ENCODE assay signal across 12 cellular contexts in the genomic region with DNA sequence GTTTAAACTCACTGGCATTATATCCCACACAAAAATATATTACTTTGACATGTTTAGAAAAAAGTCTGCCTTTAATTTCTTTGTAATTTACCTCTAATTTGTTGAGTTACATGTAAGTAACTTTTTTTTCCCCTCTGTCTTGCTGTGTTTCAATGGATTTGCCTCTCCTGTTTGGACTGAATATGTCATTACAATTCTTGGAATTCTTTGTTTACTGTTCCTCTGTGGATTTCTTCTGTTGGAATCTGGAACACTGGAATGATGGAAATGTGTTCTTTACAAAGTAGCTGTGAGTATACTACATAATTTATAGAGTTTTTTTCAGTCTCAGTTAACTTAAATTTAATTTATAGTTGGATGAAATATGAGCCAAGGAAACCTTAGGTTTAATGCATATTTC. TPM values are rescaled to one million over a fixed set of nuclear protein-coding genes. Genes with fewer than 3 reads are reported as not detected.
DNase-seq lines count a peak whose midpoint lies in the region; ATAC-seq and TF ChIP-seq lines count a peak whose summit lies in the region.
"Had no signal": no experiment of that assay in that cellular context is flagged by ENCODE, and none has a peak within 500 bp of the region (broad histone marks: within the 10 kb centered on the region; RNA-seq: fewer than 3 reads in every experiment).

No MANE protein-coding gene starts in this region.

- no peaks in the 10 kb centered on the region for H3K9me3 ChIP-seq in right lobe of liver

- H3K9me3 Mint-ChIP-seq in natural killer cell, result no peaks in the 10 kb centered on the region
- H3K9me3 Mint-ChIP-seq in natural killer cell treated with Interleukin-12 subunit alpha and Interleukin-12 subunit beta and Interleukin-15 and Interleukin-18, amount 100 ng/mL, for 72 hours, result peaks cover 3% of the 10 kb centered on the region

- in situ Hi-C loops in astrocyte of the spinal cord (cut with HindIII; ENCODE audit: low sequenced_read_pairs), result no loop called here

- no peak overlapping the region for H3K4me3 Mint-ChIP-seq in natural killer cell
- no peak overlapping the region for H3K4me3 Mint-ChIP-seq in natural killer cell treated with Interleukin-12 subunit alpha and Interleukin-12 subunit beta and Interleukin-15 and Interleukin-18, amount 100 ng/mL, for 72 hours

- TF ChIP-seq CTCF in natural killer cell (IDR thresholded peaks at IDR 0.05) (no peak), astrocyte of the spinal cord (IDR thresholded peaks at IDR 0.05; ENCODE audit: low read depth, low read length) (no peak), right lobe of liver (IDR thresholded peaks at IDR 0.05) (no peak)

- peak overlapping the region; percentile 39 to 65 for H3K27ac Mint-ChIP-seq in natural killer cell
- H3K27ac Mint-ChIP-seq in natural killer cell treated with Interleukin-12 subunit alpha and Interleukin-12 subunit beta and Interleukin-15 and Interleukin-18, amount 100 ng/mL, for 72 hours, result peak overlapping the region in 1 of 2 donors; percentile 2

- peaks cover 0 to 10% (median 5%) of the 10 kb centered on the region in 4 donors for H3K4me1 ChIP-seq in right lobe of liver

- H3K27ac ChIP-seq in right lobe of liver, result peak overlapping the region in 2 of 3 donors; percentile 3 to 56

- no peaks in the 10 kb centered on the region for H3K27me3 ChIP-seq in right lobe of liver

- peaks cover 0 to 5% (median 0%) of the 10 kb centered on the region in 4 donors for H3K36me3 ChIP-seq in right lobe of liver

- H3K27me3 Mint-ChIP-seq in natural killer cell (ENCODE audit: low read depth in 2 of 2), result no peaks in the 10 kb centered on the region
- no peaks in the 10 kb centered on the region for H3K27me3 Mint-ChIP-seq in natural killer cell treated with Interleukin-12 subunit alpha and Interleukin-12 subunit beta and Interleukin-15 and Interleukin-18, amount 100 ng/mL, for 72 hours

- intact Hi-C loops in natural killer cell (cut with micrococcal nuclease) (loop anchor here (5.0 kb wide), 1 partner anchor 36 kb away; no protein-coding TSS in a partner anchor), right lobe of liver (cut with DNase I) (no loop called here)

- H3K36me3 Mint-ChIP-seq in natural killer cell, result no peaks in the 10 kb centered on the region
- peaks cover 18% of the 10 kb centered on the region for H3K36me3 Mint-ChIP-seq in natural killer cell treated with Interleukin-12 subunit alpha and Interleukin-12 subunit beta and Interleukin-15 and Interleukin-18, amount 100 ng/mL, for 72 hours

- H3K4me3 ChIP-seq in astrocyte of the spinal cord (ENCODE audit: low read depth, low read length) (no peak overlapping the region), right lobe of liver (no peak overlapping the region)

- ATAC-seq in natural killer cell (no peak), right lobe of liver (peak; percentile 76 to 93 (median 87)), GM18511 (IDR thresholded peaks at IDR 0.05; ENCODE audit: unreplicated experiment) (no peak)
- ATAC-seq in natural killer cell treated with Interleukin-12 subunit alpha and Interleukin-12 subunit beta and Interleukin-15 and Interleukin-18, amount 100 ng/mL, for 72 hours, result no peak

- DNase-seq in natural killer cell (no peak), astrocyte of the spinal cord (ENCODE audit: low read depth, low spot score) (peak; percentile 28), right lobe of liver (no peak), nucleus accumbens (lab: John Stamatoyannopoulos, UW) (no peak), DMS79 (lab: John Stamatoyannopoulos, UW) (no peak), SHP77 (lab: John Stamatoyannopoulos, UW) (no peak)
- no peak for DNase-seq in natural killer cell treated with Interleukin-12 subunit alpha and Interleukin-12 subunit beta and Interleukin-15 and Interleukin-18, amount 100 ng/mL, for 72 hours (ENCODE audit: low spot score)
- DNase-seq: activated effector memory CD4-positive, alpha-beta T cell treated with Interleukin-2 at 50 U/mL for 16 hours; NCI-H1694; NK-92 treated with Interleukin-12 subunit alpha and Interleukin-12 subunit beta, amount 100 ng/mL, for 24 hours; T-helper 1 cell had no signal

- TF ChIP-seq POLR2A in right lobe of liver (IDR thresholded peaks at IDR 0.05), result no peak

- H3K4me1 Mint-ChIP-seq in natural killer cell, result peaks cover 67 to 75% of the 10 kb centered on the region in 2 donors
- peaks cover 49 to 62% of the 10 kb centered on the region in 2 donors for H3K4me1 Mint-ChIP-seq in natural killer cell treated with Interleukin-12 subunit alpha and Interleukin-12 subunit beta and Interleukin-15 and Interleukin-18, amount 100 ng/mL, for 72 hours (ENCODE audit: low read depth in 2 of 2)

RNA-seq across cellular contexts. Expression of a gene that starts 30.4 kb away (rescaled TPM):
- total RNA-seq in natural killer cell (100 to 1,000 TPM; 367 to 422 (median 383) TPM), right lobe of liver (10 to 100 TPM; 35.2 to 67.7 (median 56.5) TPM)
- total RNA-seq in natural killer cell treated with Interleukin-12 subunit alpha and Interleukin-12 subunit beta and Interleukin-15 and Interleukin-18, amount 100 ng/mL, for 72 hours, result 100 to 1,000 TPM; 151 to 255 TPM

Comparison
In these comparisons a context has a peak if more than half of its experiments do, and no peak if none do; other contexts are left out.
1. ATAC-seq: peak in right lobe of liver (4 of 4); none in natural killer cell (0 of 3), natural killer cell treated with Interleukin-12 subunit alpha and Interleukin-12 subunit beta and Interleukin-15 and Interleukin-18, amount 100 ng/mL, for 72 hours (0 of 2) and GM18511 (single experiment).